1 cellular context compared by ENCODE assay signal in the genomic region with DNA sequence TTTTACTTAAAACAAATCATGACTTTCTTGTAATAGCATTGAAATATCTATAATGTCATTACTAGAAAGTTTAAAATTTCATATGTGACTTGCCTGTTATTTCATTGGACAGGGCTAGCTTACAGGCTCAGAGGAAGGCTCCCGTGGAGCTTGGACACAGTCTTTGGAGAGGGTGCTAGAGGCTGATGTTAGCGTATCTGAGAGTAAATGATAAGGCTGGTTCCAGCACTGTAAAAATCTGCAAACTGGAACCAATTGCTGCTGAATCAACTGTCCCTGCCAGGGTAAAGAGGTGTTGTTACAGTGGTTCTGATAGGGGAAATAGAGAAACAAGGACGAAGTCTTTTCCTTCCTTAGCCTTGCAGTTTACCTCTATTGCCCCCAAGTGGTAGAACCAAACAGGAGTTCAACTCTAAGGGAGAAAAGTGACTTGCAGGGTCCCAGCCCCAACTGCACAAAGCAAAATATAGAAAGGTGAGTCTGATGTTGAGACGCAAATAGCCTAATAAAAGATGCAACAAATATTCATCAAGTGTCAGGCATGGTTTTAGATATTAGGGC.
TF ChIP-seq lines count a peak whose summit lies in the region.

No MANE protein-coding gene starts in this region.

TF ChIP-seq in GM23338, 12 proteins besides CTCF, POLR2A, EP300 and RAD21 (continued from another document):
- TF ChIP-seq, protein P1, sequence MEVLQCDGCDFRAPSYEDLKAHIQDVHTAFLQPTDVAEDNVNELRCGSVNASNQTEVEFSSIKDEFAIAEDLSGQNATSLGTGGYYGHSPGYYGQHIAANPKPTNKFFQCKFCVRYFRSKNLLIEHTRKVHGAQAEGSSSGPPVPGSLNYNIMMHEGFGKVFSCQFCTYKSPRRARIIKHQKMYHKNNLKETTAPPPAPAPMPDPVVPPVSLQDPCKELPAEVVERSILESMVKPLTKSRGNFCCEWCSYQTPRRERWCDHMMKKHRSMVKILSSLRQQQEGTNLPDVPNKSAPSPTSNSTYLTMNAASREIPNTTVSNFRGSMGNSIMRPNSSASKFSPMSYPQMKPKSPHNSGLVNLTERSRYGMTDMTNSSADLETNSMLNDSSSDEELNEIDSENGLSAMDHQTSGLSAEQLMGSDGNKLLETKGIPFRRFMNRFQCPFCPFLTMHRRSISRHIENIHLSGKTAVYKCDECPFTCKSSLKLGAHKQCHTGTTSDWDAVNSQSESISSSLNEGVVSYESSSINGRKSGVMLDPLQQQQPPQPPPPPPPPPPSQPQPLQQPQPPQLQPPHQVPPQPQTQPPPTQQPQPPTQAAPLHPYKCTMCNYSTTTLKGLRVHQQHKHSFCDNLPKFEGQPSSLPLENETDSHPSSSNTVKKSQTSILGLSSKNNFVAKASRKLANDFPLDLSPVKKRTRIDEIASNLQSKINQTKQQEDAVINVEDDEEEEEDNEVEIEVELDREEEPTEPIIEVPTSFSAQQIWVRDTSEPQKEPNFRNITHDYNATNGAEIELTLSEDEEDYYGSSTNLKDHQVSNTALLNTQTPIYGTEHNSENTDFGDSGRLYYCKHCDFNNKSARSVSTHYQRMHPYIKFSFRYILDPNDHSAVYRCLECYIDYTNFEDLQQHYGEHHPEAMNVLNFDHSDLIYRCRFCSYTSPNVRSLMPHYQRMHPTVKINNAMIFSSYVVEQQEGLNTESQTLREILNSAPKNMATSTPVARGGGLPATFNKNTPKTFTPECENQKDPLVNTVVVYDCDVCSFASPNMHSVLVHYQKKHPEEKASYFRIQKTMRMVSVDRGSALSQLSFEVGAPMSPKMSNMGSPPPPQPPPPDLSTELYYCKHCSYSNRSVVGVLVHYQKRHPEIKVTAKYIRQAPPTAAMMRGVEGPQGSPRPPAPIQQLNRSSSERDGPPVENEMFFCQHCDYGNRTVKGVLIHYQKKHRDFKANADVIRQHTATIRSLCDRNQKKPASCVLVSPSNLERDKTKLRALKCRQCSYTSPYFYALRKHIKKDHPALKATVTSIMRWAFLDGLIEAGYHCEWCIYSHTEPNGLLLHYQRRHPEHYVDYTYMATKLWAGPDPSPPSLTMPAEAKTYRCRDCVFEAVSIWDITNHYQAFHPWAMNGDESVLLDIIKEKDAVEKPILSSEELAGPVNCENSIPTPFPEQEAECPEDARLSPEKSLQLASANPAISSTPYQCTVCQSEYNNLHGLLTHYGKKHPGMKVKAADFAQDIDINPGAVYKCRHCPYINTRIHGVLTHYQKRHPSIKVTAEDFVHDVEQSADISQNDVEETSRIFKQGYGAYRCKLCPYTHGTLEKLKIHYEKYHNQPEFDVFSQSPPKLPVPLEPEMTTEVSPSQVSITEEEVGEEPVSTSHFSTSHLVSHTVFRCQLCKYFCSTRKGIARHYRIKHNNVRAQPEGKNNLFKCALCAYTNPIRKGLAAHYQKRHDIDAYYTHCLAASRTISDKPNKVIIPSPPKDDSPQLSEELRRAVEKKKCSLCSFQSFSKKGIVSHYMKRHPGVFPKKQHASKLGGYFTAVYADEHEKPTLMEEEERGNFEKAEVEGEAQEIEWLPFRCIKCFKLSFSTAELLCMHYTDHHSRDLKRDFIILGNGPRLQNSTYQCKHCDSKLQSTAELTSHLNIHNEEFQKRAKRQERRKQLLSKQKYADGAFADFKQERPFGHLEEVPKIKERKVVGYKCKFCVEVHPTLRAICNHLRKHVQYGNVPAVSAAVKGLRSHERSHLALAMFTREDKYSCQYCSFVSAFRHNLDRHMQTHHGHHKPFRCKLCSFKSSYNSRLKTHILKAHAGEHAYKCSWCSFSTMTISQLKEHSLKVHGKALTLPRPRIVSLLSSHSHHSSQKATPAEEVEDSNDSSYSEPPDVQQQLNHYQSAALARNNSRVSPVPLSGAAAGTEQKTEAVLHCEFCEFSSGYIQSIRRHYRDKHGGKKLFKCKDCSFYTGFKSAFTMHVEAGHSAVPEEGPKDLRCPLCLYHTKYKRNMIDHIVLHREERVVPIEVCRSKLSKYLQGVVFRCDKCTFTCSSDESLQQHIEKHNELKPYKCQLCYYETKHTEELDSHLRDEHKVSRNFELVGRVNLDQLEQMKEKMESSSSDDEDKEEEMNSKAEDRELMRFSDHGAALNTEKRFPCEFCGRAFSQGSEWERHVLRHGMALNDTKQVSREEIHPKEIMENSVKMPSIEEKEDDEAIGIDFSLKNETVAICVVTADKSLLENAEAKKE (CRISPR knock-in tag; IDR thresholded peaks at IDR 0.05), result no peak
- TF ChIP-seq CREB1 (CRISPR knock-in tag; IDR thresholded peaks at IDR 0.05; ENCODE audit: low read depth), result no peak
- no peak for TF ChIP-seq STAT1 (IDR thresholded peaks at IDR 0.05; ENCODE audit: unreplicated experiment)
